ENCODE assay signal across 21 cellular contexts in genomic region chr20:4244700-4245485, GRCh38. TPM values are rescaled to one million over a fixed set of nuclear protein-coding genes. Genes with fewer than 3 reads are reported as not detected.
DNase-seq lines count a peak whose midpoint lies in the region; ATAC-seq and TF ChIP-seq lines count a peak whose summit lies in the region.
"Had no signal": no experiment of that assay in that cellular context is flagged by ENCODE, and none has a peak within 500 bp of the region (broad histone marks: within the 10 kb centered on the region; RNA-seq: fewer than 3 reads in every experiment).

No MANE protein-coding gene starts in this region.

- no peak overlapping the region for H3K9ac ChIP-seq in liver (ENCODE audit: low read depth in 1 of 2, low read length in 2 of 2)
- H3K9ac ChIP-seq in stomach smooth muscle (ENCODE audit: low read length in 2 of 2): no peak overlapping the region

- H3K4me1 ChIP-seq in body of pancreas (peaks cover 14% of the 10 kb centered on the region), liver (ENCODE audit: control insufficient read depth in 4 of 4, insufficient read depth in 4 of 4, low read length in 3 of 4) (peaks cover 5 to 11% (median 6%) of the 10 kb centered on the region in 4 donors), stomach smooth muscle (ENCODE audit: control insufficient read depth, insufficient read depth, low read length) (peaks cover 36% of the 10 kb centered on the region)

- ATAC-seq in body of pancreas: peak; percentile 41
- no peak for ATAC-seq in GM18909 (IDR thresholded peaks at IDR 0.05; ENCODE audit: poor library complexity, unreplicated experiment)
- no peak for ATAC-seq in HG02678 (IDR thresholded peaks at IDR 0.05; ENCODE audit: unreplicated experiment)
- ATAC-seq: heart right ventricle, Right ventricle myocardium inferior had no signal

- H3K27ac ChIP-seq in body of pancreas: no peak overlapping the region
- no peak overlapping the region for H3K27ac ChIP-seq in liver (ENCODE audit: low read depth in 1 of 2, low read length in 2 of 2)
- peak overlapping the region; percentile 18 for H3K27ac ChIP-seq in stomach smooth muscle (ENCODE audit: low read length)
- H3K27ac ChIP-seq: heart right ventricle, skin epidermis had no signal

- TF ChIP-seq POLR2A in body of pancreas (IDR thresholded peaks at IDR 0.05): no peak

- WGBS in body of pancreas, 2 donors: 53 to 66% methylated on average over 10 of the region's 10 CpGs
- WGBS in liver: 62% methylated on average over 10 of the region's 10 CpGs

- H3K4me3 ChIP-seq in body of pancreas (no peak overlapping the region), liver (ENCODE audit: low read depth in 1 of 3, low read length in 3 of 3) (no peak overlapping the region), stomach smooth muscle (ENCODE audit: low read length in 2 of 2) (peak overlapping the region in 1 of 2 donors; percentile 29)
- H3K4me3 ChIP-seq: heart right ventricle, lung, skin epidermis had no signal

- TF ChIP-seq CTCF in body of pancreas (IDR thresholded peaks at IDR 0.05): no peak
- no peak for TF ChIP-seq CTCF in liver (IDR thresholded peaks at IDR 0.05; ENCODE audit: low read depth, low read length, missing input control)

- DNase-seq in HuH-7 (ENCODE audit: low spot score): peak; percentile 82
- peak; percentile 41 to 73 (median 54) for DNase-seq in body of pancreas
- no peak for DNase-seq in stimulated activated naive CD4-positive, alpha-beta T cell treated with Interleukin-2 at 50 U/mL for 16 hours (lab: John Stamatoyannopoulos, UW)
- DNase-seq: activated CD4-positive, alpha-beta memory T cell treated with anti-CD3 and anti-CD28 coated beads for 36 hours; activated naive CD4-positive, alpha-beta T cell treated with anti-CD3 and anti-CD28 coated beads for 36 hours; aorta; naive B cell; NCI-H1417; NCI-H526; stimulated activated CD4-positive, alpha-beta T cell treated with anti-CD3 and anti-CD28 coated beads, Interleukin-4, amount 100 ng/mL, for 24 hours; substantia nigra had no signal

- intact Hi-C loops in body of pancreas (cut with DNase I): no loop called here

- H3K9me3 ChIP-seq in body of pancreas: no peaks in the 10 kb centered on the region
- H3K9me3 ChIP-seq in liver (ENCODE audit: control insufficient read depth in 4 of 4, low read length in 3 of 4): no peaks in the 10 kb centered on the region
- H3K9me3 ChIP-seq in stomach smooth muscle (ENCODE audit: control insufficient read depth in 2 of 2, low read length in 2 of 2): no peaks in the 10 kb centered on the region

- H3K36me3 ChIP-seq in body of pancreas (replicated peaks in 1 of 2; ENCODE audit: insufficient read depth in 1 of 2, low read depth in 2 of 2): no peaks in the 10 kb centered on the region
- H3K36me3 ChIP-seq in liver (ENCODE audit: control insufficient read depth in 4 of 4, insufficient read depth in 3 of 4, low read depth in 1 of 4, low read length in 3 of 4): no peaks in the 10 kb centered on the region
- H3K36me3 ChIP-seq in stomach smooth muscle (ENCODE audit: control insufficient read depth in 2 of 2, insufficient read depth in 2 of 2, low read length in 2 of 2): no peaks in the 10 kb centered on the region
- H3K36me3 ChIP-seq: heart right ventricle had no signal

- no peak for TF ChIP-seq RAD21 in liver (IDR thresholded peaks at IDR 0.05)

- H3K27me3 ChIP-seq in body of pancreas (no peaks in the 10 kb centered on the region), liver (ENCODE audit: control insufficient read depth in 4 of 4, insufficient read depth in 4 of 4, low read length in 3 of 4) (peaks cover 0 to 10% (median 0%) of the 10 kb centered on the region in 4 donors), stomach smooth muscle (ENCODE audit: control insufficient read depth in 1 of 2, insufficient read depth in 2 of 2, low read length in 2 of 2) (peaks cover 5 to 18% of the 10 kb centered on the region in 2 donors)

TF ChIP-seq in liver, 16 proteins besides CTCF, POLR2A, EP300 and RAD21:
- no peak for TF ChIP-seq YY1 (IDR thresholded peaks at IDR 0.05)
- peak; percentile 56 for TF ChIP-seq SP1 (IDR thresholded peaks at IDR 0.05)
- peak; percentile 14 to 27 for TF ChIP-seq RXRA (IDR thresholded peaks at IDR 0.05)
- peak in 1 of 2 donors; percentile 37 for TF ChIP-seq HNF4A (conservative IDR thresholded peaks at IDR 0.05)
- peak; percentile 97 for TF ChIP-seq NR2F2 (IDR thresholded peaks at IDR 0.05)
- TF ChIP-seq FOXA2 (IDR thresholded peaks at IDR 0.05): no peak

RNA-seq across cellular contexts. Expression of gene ADRA1D, which starts 4.2 kb away (rescaled TPM):
- total RNA-seq in body of pancreas (not detected), liver (under 1 TPM in 1 of 2 donors, not detected in 1; under 0.01 TPM)
- under 1 TPM in 1 of 2 donors, not detected in 1; 0.03 TPM for polyA plus RNA-seq in liver
- total RNA-seq: activated CD4-positive, alpha-beta memory T cell treated with anti-CD3 and anti-CD28 coated beads for 36 hours; activated naive CD4-positive, alpha-beta T cell treated with anti-CD3 and anti-CD28 coated beads for 36 hours; HT1080; T-helper 1 cell treated with Interleukin-12 subunit alpha and Interleukin-12 subunit beta and Interleukin-4 antibody, amounts not matched to agents 30 ng/mL and 1 ng/mL, for 36 hours had no signal
